In the genomic region with DNA sequence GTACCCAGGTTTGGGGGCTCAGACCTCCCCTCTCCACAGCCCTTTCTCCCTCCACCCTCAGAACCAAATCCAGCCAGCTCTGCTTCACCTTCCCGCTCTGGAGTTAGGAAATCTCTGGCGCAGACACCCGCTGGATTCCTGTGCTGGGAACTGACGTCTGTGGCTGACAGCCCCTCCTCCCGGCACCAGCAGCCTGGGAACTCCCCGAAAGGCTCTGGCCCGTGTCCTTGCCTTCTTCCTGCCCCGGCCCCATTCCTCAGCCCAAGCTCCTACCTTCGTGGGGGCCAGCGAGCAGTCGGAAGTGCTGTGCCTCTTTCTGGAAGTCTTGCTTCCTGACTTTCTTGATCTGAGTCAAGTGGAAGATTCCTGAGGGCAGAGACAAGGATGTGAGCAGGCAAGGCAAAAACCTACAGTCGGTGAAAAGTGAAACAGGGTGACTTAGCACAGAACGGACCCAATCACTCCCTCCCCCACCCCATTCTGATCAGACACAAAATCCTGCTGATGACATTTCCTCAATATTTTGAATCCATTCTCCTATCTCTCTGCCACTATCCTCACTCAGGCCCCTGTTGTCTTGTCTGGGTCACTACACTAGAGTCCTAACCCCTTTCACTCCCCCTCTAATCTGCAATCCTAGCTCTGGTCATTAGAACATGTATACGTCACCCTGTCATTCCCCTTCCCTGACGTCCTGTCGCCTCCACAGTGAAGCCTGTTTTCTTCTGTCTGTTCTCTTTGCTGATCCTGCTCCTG, we compare ENCODE assay signal across 10 cellular contexts. TPM values are rescaled to one million over a fixed set of nuclear protein-coding genes. Genes with fewer than 3 reads are reported as not detected.
A peak's percentile ranks its signal among the peaks of the same experiment; 100 is the strongest.
DNase-seq lines count a peak whose midpoint lies in the region; ATAC-seq and FAIRE-seq lines count a peak whose summit lies in the region.
"Had no signal": no experiment of that assay in that cellular context is flagged by ENCODE, and none has a peak within 500 bp of the region (broad histone marks: within the 10 kb centered on the region; RNA-seq: fewer than 3 reads in every experiment).

No MANE protein-coding gene starts in this region.

- H3K27ac Mint-ChIP-seq in immature natural killer cell, result no peak overlapping the region

- H3K4me2 ChIP-seq in GM23248 (ENCODE audit: unreplicated experiment), result peak overlapping the region; percentile 57

- intact Hi-C loops in left colon (cut with DNase I, micrococcal nuclease), result no loop called here

- H4K20me1 ChIP-seq in GM23248 (ENCODE audit: insufficient read depth), result no peaks in the 10 kb centered on the region

- H3K36me3 ChIP-seq in GM23248 (ENCODE audit: low read depth) (no peaks in the 10 kb centered on the region), small intestine (ENCODE audit: control insufficient read depth in 2 of 2, insufficient read depth in 2 of 2, low read length in 2 of 2) (no peaks in the 10 kb centered on the region)

- H3K27ac ChIP-seq in GM23248 (peak overlapping the region; percentile 70), small intestine (ENCODE audit: low read depth in 1 of 2, low read length in 1 of 2) (peak overlapping the region in 1 of 2 donors; percentile 90)

- in situ Hi-C loops in GM23248 (cut with MboI), result no loop called here

- FAIRE-seq in small intestine (lab: Jason Lieb, UNC), result no peak

- peak overlapping the region; percentile 43 for H2AFZ ChIP-seq in GM23248

- H3K9me3 ChIP-seq in GM23248 (ENCODE audit: low read depth) (no peaks in the 10 kb centered on the region), small intestine (ENCODE audit: control insufficient read depth, low read depth) (no peaks in the 10 kb centered on the region)

- H3K9ac ChIP-seq in GM23248, result peak overlapping the region; percentile 64

- no peaks in the 10 kb centered on the region for H3F3A ChIP-seq in GM23248 (ENCODE audit: insufficient read depth)

- no peaks in the 10 kb centered on the region for H3K36me3 Mint-ChIP-seq in immature natural killer cell

- no peaks in the 10 kb centered on the region for H3K9me2 ChIP-seq in GM23248 (ENCODE audit: insufficient read depth)

- 27 to 29% methylated on average over 16 of the region's 16 CpGs for WGBS in GM23248 (ENCODE audit: low coverage in 1 of 2, low lambda C conversion rate in 2 of 2, missing lambda C conversion rate in 2 of 2), 2 experiments
- WGBS in small intestine, 3 donors, result 31 to 42% (median 41%) methylated on average over 16 of the region's 16 CpGs

- peaks cover 0 to 9% (median 2%) of the 10 kb centered on the region in 3 donors for H3K27me3 Mint-ChIP-seq in immature natural killer cell (ENCODE audit: low read depth in 3 of 3)

- H3K4me3 ChIP-seq in GM23248 (no peak overlapping the region), small intestine (ENCODE audit: low read depth in 1 of 2, low read length in 2 of 2) (no peak overlapping the region)

- no peaks in the 10 kb centered on the region for H3K9me3 Mint-ChIP-seq in immature natural killer cell

- H3K79me2 ChIP-seq in GM23248 (ENCODE audit: insufficient read depth), result no peaks in the 10 kb centered on the region

- DNase-seq in GM23248, result peak; percentile 93
- peak; percentile 73 to 83 for DNase-seq in dermis microvascular lymphatic vessel endothelial cell (ENCODE audit: low read depth in 2 of 2)
- peak; percentile 42 to 76 for DNase-seq in left colon
- peak; percentile 5 for DNase-seq in small intestine
- no peak for DNase-seq in foreskin melanocyte
- DNase-seq in activated CD4-positive, alpha-beta T cell treated with anti-CD3 and anti-CD28 coated beads for 1 hour, result no peak
- DNase-seq in immature natural killer cell, result no peak
- DNase-seq: activated CD8-positive, alpha-beta memory T cell treated with anti-CD3 and anti-CD28 coated beads for 24 hours; stimulated activated naive CD4-positive, alpha-beta T cell treated with Interleukin-2 at 50 U/mL for 16 hours had no signal

- no peaks in the 10 kb centered on the region for H3K4me1 Mint-ChIP-seq in immature natural killer cell

- no peak overlapping the region for H3K4me3 Mint-ChIP-seq in immature natural killer cell

- no peaks in the 10 kb centered on the region for H3K27me3 ChIP-seq in GM23248 (replicated peaks; ENCODE audit: insufficient read depth)
- no peaks in the 10 kb centered on the region for H3K27me3 ChIP-seq in small intestine (ENCODE audit: control insufficient read depth in 2 of 2, insufficient read depth in 2 of 2, low read length in 2 of 2)

- ATAC-seq in left colon (peak; percentile 37), GM18498 (IDR thresholded peaks at IDR 0.05; ENCODE audit: unreplicated experiment) (no peak)

- H3K4me1 ChIP-seq in GM23248 (ENCODE audit: insufficient read depth), result peaks cover 20% of the 10 kb centered on the region
- no peaks in the 10 kb centered on the region for H3K4me1 ChIP-seq in small intestine (ENCODE audit: control insufficient read depth in 2 of 2, insufficient read depth in 1 of 2, low read depth in 1 of 2, low read length in 1 of 2)

RNA-seq across cellular contexts. Expression of gene CHRDL2, which starts 34.1 kb away (rescaled TPM):
- not detected in 2 replicates for total RNA-seq in GM23248 (2014; rRNA removed; shearing (Covaris generic))
- polyA plus RNA-seq in GM23248 (2016; fragmentation: Nextera tagmentation; extraction: Ambion mirVana) (not detected in 2 replicates), small intestine (1 to 10 TPM; 1.9 to 8.0 (median 3.1) TPM), immature natural killer cell (not detected)
- total RNA-seq in dermis microvascular lymphatic vessel endothelial cell (0.26 and 0.63 TPM in 2 replicates), left colon (1 to 10 TPM in 1 of 2 donors, not detected in 1; 4.6 TPM)

RNA-seq across cellular contexts. Expression of gene RNF169, which starts 51.5 kb away (rescaled TPM):
- 11.1 and 15.8 TPM in 2 replicates for total RNA-seq in GM23248 (2014; rRNA removed; shearing (Covaris generic))
- polyA plus RNA-seq in GM23248 (2016; fragmentation: Nextera tagmentation; extraction: Ambion mirVana), result 0.79 and 1.2 TPM in 2 replicates
- 13.0 and 14.5 TPM in 2 replicates for total RNA-seq in dermis microvascular lymphatic vessel endothelial cell
- total RNA-seq in left colon, result 10 to 100 TPM; 11.2 to 12.6 TPM
- 1 to 10 TPM; 1.4 to 3.7 (median 2.0) TPM for polyA plus RNA-seq in small intestine
- 1 to 10 TPM in 2 of 3 donors, under 1 TPM in 1; 0.21 to 2.2 (median 1.6) TPM for polyA plus RNA-seq in immature natural killer cell

Comparison
In these comparisons a context has a peak if more than half of its experiments do, and no peak if none do; other contexts are left out.
1. DNase-seq: peak in GM23248 (single experiment), dermis microvascular lymphatic vessel endothelial cell (2 of 2), left colon (2 of 2) and small intestine (single experiment); none in foreskin melanocyte (single experiment), activated CD4-positive, alpha-beta T cell treated with anti-CD3 and anti-CD28 coated beads for 1 hour (single experiment) and immature natural killer cell (0 of 3).